ENCODE assay signal across 1 cellular context in the genomic region with DNA sequence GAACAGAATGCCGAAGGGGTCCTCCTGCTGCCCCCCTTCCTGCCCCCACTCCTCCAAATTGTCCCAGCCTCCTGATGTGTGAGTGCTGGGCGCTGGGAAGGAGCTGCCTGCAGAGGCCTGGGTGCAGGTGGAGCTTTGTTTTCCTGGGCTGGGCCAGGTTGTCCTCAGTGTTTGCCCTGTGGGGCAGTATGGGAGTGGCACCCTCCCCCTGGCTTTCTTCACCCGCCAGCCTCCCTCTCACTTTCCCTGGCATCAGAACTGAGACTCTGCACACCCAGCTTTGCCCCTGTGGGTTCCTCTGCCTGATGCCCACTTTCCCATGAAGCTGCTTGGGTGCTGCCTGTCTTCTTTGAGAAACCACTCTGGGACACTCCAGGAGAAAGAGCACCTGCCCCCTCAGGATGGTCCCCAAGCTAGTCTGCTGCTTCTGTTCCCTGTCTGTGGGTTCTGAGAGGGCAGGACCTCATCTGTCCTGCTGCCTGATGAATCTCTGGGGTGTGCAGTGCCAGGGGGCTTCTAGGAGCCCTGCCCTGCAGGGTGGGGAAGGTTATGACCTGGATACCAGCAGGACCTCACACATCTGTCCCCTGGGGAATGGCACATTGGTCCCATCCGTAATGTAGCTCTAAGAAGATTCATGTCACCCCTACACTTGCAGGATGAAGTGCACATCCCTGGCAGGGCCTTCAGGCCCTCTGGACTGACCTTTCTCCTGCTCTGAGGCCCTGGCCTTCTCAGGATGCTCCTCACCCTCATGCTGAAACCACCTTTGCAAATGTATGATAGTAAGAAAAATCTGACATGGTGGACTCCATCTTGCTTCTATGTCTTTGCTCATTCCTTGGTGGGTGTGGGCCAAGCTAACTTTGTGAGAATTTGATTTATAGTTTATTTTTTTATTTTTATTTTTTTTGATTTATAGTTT.
TF ChIP-seq lines count a peak whose summit lies in the region.

No MANE protein-coding gene starts in this region.

TF ChIP-seq in HepG2, 621 proteins besides CTCF, POLR2A, EP300 and RAD21 (continued from another document):
- no peak for TF ChIP-seq SP4 (CRISPR knock-in tag; IDR thresholded peaks at IDR 0.05)
- TF ChIP-seq, protein P1, sequence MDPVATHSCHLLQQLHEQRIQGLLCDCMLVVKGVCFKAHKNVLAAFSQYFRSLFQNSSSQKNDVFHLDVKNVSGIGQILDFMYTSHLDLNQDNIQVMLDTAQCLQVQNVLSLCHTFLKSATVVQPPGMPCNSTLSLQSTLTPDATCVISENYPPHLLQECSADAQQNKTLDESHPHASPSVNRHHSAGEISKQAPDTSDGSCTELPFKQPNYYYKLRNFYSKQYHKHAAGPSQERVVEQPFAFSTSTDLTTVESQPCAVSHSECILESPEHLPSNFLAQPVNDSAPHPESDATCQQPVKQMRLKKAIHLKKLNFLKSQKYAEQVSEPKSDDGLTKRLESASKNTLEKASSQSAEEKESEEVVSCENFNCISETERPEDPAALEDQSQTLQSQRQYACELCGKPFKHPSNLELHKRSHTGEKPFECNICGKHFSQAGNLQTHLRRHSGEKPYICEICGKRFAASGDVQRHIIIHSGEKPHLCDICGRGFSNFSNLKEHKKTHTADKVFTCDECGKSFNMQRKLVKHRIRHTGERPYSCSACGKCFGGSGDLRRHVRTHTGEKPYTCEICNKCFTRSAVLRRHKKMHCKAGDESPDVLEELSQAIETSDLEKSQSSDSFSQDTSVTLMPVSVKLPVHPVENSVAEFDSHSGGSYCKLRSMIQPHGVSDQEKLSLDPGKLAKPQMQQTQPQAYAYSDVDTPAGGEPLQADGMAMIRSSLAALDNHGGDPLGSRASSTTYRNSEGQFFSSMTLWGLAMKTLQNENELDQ (CRISPR knock-in tag; IDR thresholded peaks at IDR 0.05; ENCODE audit: borderline replicate concordance) = no peak
- no peak for TF ChIP-seq ZSCAN12 (CRISPR knock-in tag; IDR thresholded peaks at IDR 0.05)
- TF ChIP-seq, protein P2, sequence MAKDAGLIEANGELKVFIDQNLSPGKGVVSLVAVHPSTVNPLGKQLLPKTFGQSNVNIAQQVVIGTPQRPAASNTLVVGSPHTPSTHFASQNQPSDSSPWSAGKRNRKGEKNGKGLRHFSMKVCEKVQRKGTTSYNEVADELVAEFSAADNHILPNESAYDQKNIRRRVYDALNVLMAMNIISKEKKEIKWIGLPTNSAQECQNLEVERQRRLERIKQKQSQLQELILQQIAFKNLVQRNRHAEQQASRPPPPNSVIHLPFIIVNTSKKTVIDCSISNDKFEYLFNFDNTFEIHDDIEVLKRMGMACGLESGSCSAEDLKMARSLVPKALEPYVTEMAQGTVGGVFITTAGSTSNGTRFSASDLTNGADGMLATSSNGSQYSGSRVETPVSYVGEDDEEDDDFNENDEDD (CRISPR knock-in tag; IDR thresholded peaks at IDR 0.05; ENCODE audit: borderline replicate concordance) = no peak
- no peak for TF ChIP-seq KDM2A (CRISPR knock-in tag; IDR thresholded peaks at IDR 0.05; ENCODE audit: borderline replicate concordance, low read depth)
TF ChIP-seq in HepG2: peak in this region for 0.
